In the genomic region with DNA sequence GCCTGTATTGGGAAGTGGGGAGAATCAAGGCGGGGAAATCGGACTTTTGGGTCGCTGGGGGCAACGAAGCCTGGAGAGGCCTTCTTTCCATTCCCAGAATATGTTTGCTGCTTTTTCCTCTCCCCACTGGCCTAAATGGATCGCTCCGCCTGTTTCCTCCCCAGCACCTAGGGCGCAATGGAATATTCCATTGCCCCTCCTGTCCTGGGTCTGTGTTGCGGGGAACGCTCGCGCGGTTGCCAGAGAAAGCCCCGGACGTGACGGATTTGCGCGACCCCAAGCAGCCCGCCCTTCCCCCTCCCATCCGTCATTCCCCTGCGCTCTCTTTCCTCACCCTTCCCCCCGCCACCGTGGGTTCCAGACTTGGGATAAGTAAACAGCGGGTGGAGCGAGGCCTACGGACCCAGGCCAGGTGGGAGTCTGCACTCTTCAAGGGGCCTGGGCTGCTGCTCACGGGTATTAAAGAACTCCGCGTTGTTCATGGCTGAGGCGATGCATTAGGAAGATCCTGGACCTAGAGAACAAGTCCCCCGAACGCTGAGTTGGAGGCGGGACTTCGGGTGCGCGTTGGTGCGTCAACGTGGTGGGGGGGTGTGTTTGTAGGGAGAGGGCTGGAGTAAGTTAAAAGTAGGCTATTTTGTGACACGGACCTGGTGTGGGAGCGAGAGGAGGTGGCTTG, we compare ENCODE assay signal across 8 cellular contexts. TPM values are rescaled to one million over a fixed set of nuclear protein-coding genes. Genes with fewer than 3 reads are reported as not detected.
A peak's percentile ranks its signal among the peaks of the same experiment; 100 is the strongest.
DNase-seq lines count a peak whose midpoint lies in the region; ATAC-seq, FAIRE-seq and TF ChIP-seq lines count a peak whose summit lies in the region.

A gene with protein sequence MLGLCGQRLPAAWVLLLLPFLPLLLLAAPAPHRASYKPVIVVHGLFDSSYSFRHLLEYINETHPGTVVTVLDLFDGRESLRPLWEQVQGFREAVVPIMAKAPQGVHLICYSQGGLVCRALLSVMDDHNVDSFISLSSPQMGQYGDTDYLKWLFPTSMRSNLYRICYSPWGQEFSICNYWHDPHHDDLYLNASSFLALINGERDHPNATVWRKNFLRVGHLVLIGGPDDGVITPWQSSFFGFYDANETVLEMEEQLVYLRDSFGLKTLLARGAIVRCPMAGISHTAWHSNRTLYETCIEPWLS (plus strand): TSS at position 307 of the 679 bp plus-strand sequence. CDS start 454 bp downstream, outside the sequence.

- TF ChIP-seq CTCF in A549 (IDR thresholded peaks at IDR 0.05) (no peak), adrenal gland (IDR thresholded peaks at IDR 0.05) (peak in 1 of 6 experiments; percentile 30), tibial artery (IDR thresholded peaks at IDR 0.05) (peak in 1 of 2 experiments; percentile 18)

- H3K14ac ChIP-seq in trophoblast cell (ENCODE audit: low read length), result peak within 1 kb of the TSS; percentile 89

- no peak for TF ChIP-seq EP300 in A549 (IDR thresholded peaks at IDR 0.05)

- H4K91ac ChIP-seq in trophoblast cell (ENCODE audit: low read depth, low read length), result peak within 1 kb of the TSS; percentile 84

- peaks cover 30% of the 10 kb centered on the region for H3K27me3 Mint-ChIP-seq in T-helper 1 cell treated with Interleukin-12 subunit alpha and Interleukin-12 subunit beta and Interleukin-4 antibody, amounts not matched to agents 30 μg/mL and 1 μg/mL, for 36 hours (ENCODE audit: low read depth)

- H3K18ac ChIP-seq in trophoblast cell (ENCODE audit: low read length), result peak within 1 kb of the TSS; percentile 86

- no peaks in the 10 kb centered on the region for H3K9me3 Mint-ChIP-seq in T-helper 1 cell treated with Interleukin-12 subunit alpha and Interleukin-12 subunit beta and Interleukin-4 antibody, amounts not matched to agents 30 μg/mL and 1 μg/mL, for 36 hours

- peak within 1 kb of the TSS; percentile 84 for H2BK120ac ChIP-seq in trophoblast cell (ENCODE audit: insufficient read depth, low read length, poor library complexity)

- DNase-seq in A549 (ENCODE audit: low read depth in 1 of 2, low spot score in 1 of 2) (peak; percentile 45 to 85), NCI-H1417 treated with DMSO at 0.1 percent for 48 hours (lab: John Stamatoyannopoulos, UW) (peak; percentile 71), adrenal gland (peak; percentile 90 to 97 (median 94)), cardiac septum (ENCODE audit: low spot score) (peak; percentile 91), trophoblast cell (peak; percentile 38 to 58), tibial artery (peak; percentile 94 to 97)

- CTCF ChIA-PET in A549 (lab: Yijun Ruan, JAX), result interaction anchor here (0.6 to 1.9 kb wide), 11 partner anchors 10 to 246 kb away, joined by 3 to 18 read pairs (median 4); a partner anchor contains a TSS

- H3K4me3 ChIP-seq in A549 (peak within 1 kb of the TSS; percentile 59), adrenal gland (peak within 1 kb of the TSS; percentile 62 to 89 (median 76)), trophoblast cell (ENCODE audit: low read depth, low read length) (peak within 1 kb of the TSS; percentile 82), tibial artery (peak within 1 kb of the TSS; percentile 67 to 81)

- peaks cover 14% of the 10 kb centered on the region; the same call in 2 of the 3 replicates for H3K4me1 ChIP-seq in A549
- peaks cover 14 to 20% of the 10 kb centered on the region in 2 donors for H3K4me1 ChIP-seq in adrenal gland (replicated peaks in 1 of 2)
- H3K4me1 ChIP-seq in trophoblast cell (ENCODE audit: control insufficient read depth in 1 of 2, insufficient read depth in 2 of 2, low read length in 2 of 2), result peaks cover 10 to 13% of the 10 kb centered on the region in 2 experiments
- H3K4me1 ChIP-seq in tibial artery, result peaks cover 0 to 49% (median 39%) of the 10 kb centered on the region in 4 donors

- no peak within 1 kb of the TSS for H3K23ac ChIP-seq in trophoblast cell (ENCODE audit: low read length)

- no peaks in the 10 kb centered on the region for H3K9me3 ChIP-seq in A549
- no peaks in the 10 kb centered on the region for H3K9me3 ChIP-seq in adrenal gland (replicated peaks in 1 of 3)
- H3K9me3 ChIP-seq in trophoblast cell (ENCODE audit: insufficient read depth, low read depth, low read length), result peaks cover under 1% of the 10 kb centered on the region
- H3K9me3 ChIP-seq in tibial artery, result no peaks in the 10 kb centered on the region

- POLR2A ChIA-PET in A549 (lab: Yijun Ruan, JAX), result interaction anchor here (1.0 to 1.2 kb wide), 3 partner anchors 23 to 67 kb away, joined by 3 read pairs; no protein-coding TSS in a partner anchor

- H3K79me2 ChIP-seq in trophoblast cell (ENCODE audit: control insufficient read depth, insufficient read depth, low read length, poor library complexity), result peaks cover 14% of the 10 kb centered on the region

- peak within 1 kb of the TSS; percentile 81 to 85 for H3K27ac ChIP-seq in A549
- peak within 1 kb of the TSS; percentile 73 to 94 (median 86) for H3K27ac ChIP-seq in adrenal gland
- H3K27ac ChIP-seq in trophoblast cell (ENCODE audit: low read depth, low read length), result peak within 1 kb of the TSS; percentile 75
- H3K27ac ChIP-seq in tibial artery, result peak within 1 kb of the TSS; percentile 92 to 98

- no peaks in the 10 kb centered on the region for H3K27me3 ChIP-seq in adrenal gland
- H3K27me3 ChIP-seq in trophoblast cell (ENCODE audit: insufficient read depth, low read length), result peaks cover 20% of the 10 kb centered on the region
- no peaks in the 10 kb centered on the region for H3K27me3 ChIP-seq in tibial artery

- ATAC-seq in A549 (peak; percentile 70 to 83), GM19463 (IDR thresholded peaks at IDR 0.05; ENCODE audit: unreplicated experiment) (peak; percentile 29)

- H3K36me3 ChIP-seq in adrenal gland (replicated peaks in 1 of 2), result peaks cover 0 to 30% of the 10 kb centered on the region in 2 donors
- H3K36me3 ChIP-seq in trophoblast cell (ENCODE audit: control insufficient read depth in 1 of 2, insufficient read depth in 2 of 2, low read length in 2 of 2), result peaks cover 20 to 23% of the 10 kb centered on the region in 2 experiments
- peaks cover 18 to 40% (median 18%) of the 10 kb centered on the region in 3 donors for H3K36me3 ChIP-seq in tibial artery

- FAIRE-seq in A549 (lab: Jason Lieb, UNC), result no peak

- H2BK5ac ChIP-seq in trophoblast cell (ENCODE audit: low read depth, low read length, poor library complexity), result peak within 1 kb of the TSS; percentile 87

- H3K9ac ChIP-seq in trophoblast cell (ENCODE audit: low read length), result peak within 1 kb of the TSS; percentile 78

- peaks cover 17% of the 10 kb centered on the region for H3K36me3 Mint-ChIP-seq in T-helper 1 cell treated with Interleukin-12 subunit alpha and Interleukin-12 subunit beta and Interleukin-4 antibody, amounts not matched to agents 30 μg/mL and 1 μg/mL, for 36 hours (ENCODE audit: low read depth)

- peak within 1 kb of the TSS; percentile 91 for H4K12ac ChIP-seq in trophoblast cell (ENCODE audit: low read depth, low read length)

- H3K79me1 ChIP-seq in trophoblast cell (ENCODE audit: low read length), result peaks cover 19% of the 10 kb centered on the region

- peak within 1 kb of the TSS; percentile 59 for H2AK5ac ChIP-seq in trophoblast cell (ENCODE audit: low read length)

- H3K27ac Mint-ChIP-seq in T-helper 1 cell treated with Interleukin-12 subunit alpha and Interleukin-12 subunit beta and Interleukin-4 antibody, amounts not matched to agents 30 μg/mL and 1 μg/mL, for 36 hours, result peak within 1 kb of the TSS; percentile 87

- WGBS in A549 (ENCODE audit: missing lambda C conversion rate), result under 1% methylated on average over 29 of the region's 39 CpGs
- 0% methylated on average over 23 to 39 of the region's 39 CpGs for WGBS in adrenal gland, 4 donors
- no CpG with 5 or more reads among the region's 39 CpGs for WGBS in trophoblast cell (ENCODE audit: extremely low coverage, insufficient coverage, insufficient read length)

- peak within 1 kb of the TSS; percentile 96 for H2AFZ ChIP-seq in trophoblast cell (ENCODE audit: insufficient read depth, low read length, poor library complexity)

- TF ChIP-seq RAD21 in A549 (conservative IDR thresholded peaks at IDR 0.05 in 1 of 2, IDR thresholded peaks at IDR 0.05 in 1 of 2), result no peak

- H3K4me3 Mint-ChIP-seq in T-helper 1 cell treated with Interleukin-12 subunit alpha and Interleukin-12 subunit beta and Interleukin-4 antibody, amounts not matched to agents 30 μg/mL and 1 μg/mL, for 36 hours, result peak within 1 kb of the TSS; percentile 97

- H3K4me2 ChIP-seq in A549, result peak within 1 kb of the TSS; percentile 86
- H3K4me2 ChIP-seq in trophoblast cell (ENCODE audit: low read length), result peak within 1 kb of the TSS; percentile 96

- peaks cover 22% of the 10 kb centered on the region for H3K4me1 Mint-ChIP-seq in T-helper 1 cell treated with Interleukin-12 subunit alpha and Interleukin-12 subunit beta and Interleukin-4 antibody, amounts not matched to agents 30 μg/mL and 1 μg/mL, for 36 hours (ENCODE audit: low read depth)

- intact Hi-C loops in adrenal gland (cut with DNase I) (no loop called here), cardiac septum (cut with DNase I) (loop anchor here (1.0 to 2.0 kb wide), 3 partner anchors 23 to 41 kb away; a partner anchor contains a TSS), tibial artery (cut with DNase I; ENCODE audit: low total_unique reads) (loop anchor here (2.0 to 5.0 kb wide), 2 partner anchors 35 to 67 kb away; no protein-coding TSS in a partner anchor)

- peak within 1 kb of the TSS; percentile 32 for H2BK12ac ChIP-seq in trophoblast cell (ENCODE audit: low read length)

- peak within 1 kb of the TSS; percentile 87 for H4K8ac ChIP-seq in trophoblast cell (ENCODE audit: low read depth, low read length)

- TF ChIP-seq POLR2A in A549 (IDR thresholded peaks at IDR 0.05; ENCODE audit: low read length) (peak; percentile 13; the same call in 1 of the 2 replicates), adrenal gland (IDR thresholded peaks at IDR 0.05) (peak; percentile 13 to 39)

- peak within 1 kb of the TSS; percentile 75 for H3K4ac ChIP-seq in trophoblast cell (ENCODE audit: low read depth, low read length)

TF ChIP-seq in A549, 52 proteins besides CTCF, POLR2A, EP300 and RAD21 (continues in another document):
- TF ChIP-seq JUN (IDR thresholded peaks at IDR 0.05) (no peak), MAFK (IDR thresholded peaks at IDR 0.05; ENCODE audit: partially characterized antibody) (no peak), MAZ (IDR thresholded peaks at IDR 0.05; ENCODE audit: borderline replicate concordance, low read depth, low read length) (no peak), NR3C1 (IDR thresholded peaks at IDR 0.05) (no peak)
- TF ChIP-seq, protein P1, sequence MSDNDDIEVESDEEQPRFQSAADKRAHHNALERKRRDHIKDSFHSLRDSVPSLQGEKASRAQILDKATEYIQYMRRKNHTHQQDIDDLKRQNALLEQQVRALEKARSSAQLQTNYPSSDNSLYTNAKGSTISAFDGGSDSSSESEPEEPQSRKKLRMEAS (IDR thresholded peaks at IDR 0.05), result 0 out of 2 replicates have a peak, but pooled peaks have one; percentile 1

RNA-seq across cellular contexts. Expression of the gene that starts here (rescaled TPM):
- polyA plus RNA-seq in A549 (2011; rRNA removed) (11.7 and 18.2 TPM in 2 replicates), A549 (2017; fragmentation: RNase III; extraction: RNeasy Plus Mini Kit Qiagen cat#74134 plus additional on column Dnase treatment) (7.7 to 9.3 TPM (median 9.2 TPM) in 3 replicates), adrenal gland (10 to 100 TPM; 15.8 to 19.9 (median 16.5) TPM)
- polyA plus RNA-seq in A549 (2012; cell fraction: cytosol; rRNA removed), result 9.3 and 12.0 TPM in 2 replicates
- 15.3 and 19.2 TPM in 2 replicates for polyA plus RNA-seq in A549 (2012; cell fraction: nucleus; rRNA removed)
- 5.1 and 10.9 TPM in 2 replicates for polyA minus RNA-seq in A549 (2011; rRNA and poly(A)+ RNA removed)
- total RNA-seq in adrenal gland (10 to 100 TPM; 10.4 to 33.6 (median 27.0) TPM), cardiac septum (15.6 TPM)
- 39.7 and 44.5 TPM in 2 replicates for polyA plus RNA-seq in trophoblast cell (2013)

Comparison
In these comparisons a context has a peak if more than half of its experiments do, and no peak if none do; other contexts are left out.
1. Peak in every context shown above with its lines: DNase-seq, ATAC-seq, H3K4me3 ChIP-seq and H3K27ac ChIP-seq.
2. intact Hi-C loops: an anchor here in cardiac septum (1.0 to 2.0 kb wide) and tibial artery (2.0 to 5.0 kb wide); none called in adrenal gland.